ENCODE assay signal across 8 cellular contexts in the genomic region with DNA sequence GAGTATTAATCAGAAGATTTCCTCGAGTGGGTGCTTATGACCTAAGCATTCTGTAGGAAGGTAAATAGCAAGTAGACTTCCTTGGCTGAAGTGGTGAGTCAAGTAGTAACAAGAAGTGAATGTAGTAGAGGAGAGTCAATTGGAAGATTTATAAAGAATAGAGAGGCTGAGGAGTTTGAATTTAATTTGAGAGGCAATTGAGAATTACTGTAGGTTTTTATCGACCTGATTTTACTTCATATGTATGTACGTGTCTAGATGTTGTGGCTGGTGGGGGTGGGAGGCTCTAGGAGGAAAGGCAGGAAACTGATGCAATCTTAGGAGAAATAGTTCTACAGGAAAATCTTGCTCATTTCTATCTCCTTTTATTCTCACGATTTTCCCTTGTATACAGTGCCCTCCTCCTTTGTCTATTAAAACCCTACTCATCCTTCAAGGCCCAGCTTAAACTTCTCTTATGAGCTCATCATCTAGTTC. TPM values are rescaled to one million over a fixed set of nuclear protein-coding genes. Genes with fewer than 3 reads are reported as not detected.
DNase-seq lines count a peak whose midpoint lies in the region; ATAC-seq and TF ChIP-seq lines count a peak whose summit lies in the region.

No MANE protein-coding gene starts in this region.

- in situ Hi-C loops in GM13977 (cut with MboI; ENCODE audit: low pct_unique_long_range_greater_than_20kb, low sequenced_read_pairs, unreplicated experiment) = no loop called here

- TF ChIP-seq CTCF in foreskin keratinocyte (conservative IDR thresholded peaks at IDR 0.05) (no peak), vagina (IDR thresholded peaks at IDR 0.05) (no peak), GM13977 (IDR thresholded peaks at IDR 0.05; ENCODE audit: extremely low read depth, insufficient read depth, missing control alignments) (no peak)

- peak overlapping the region; percentile 11 to 65 for H3K27ac Mint-ChIP-seq in T-cell

- H3K27ac ChIP-seq in foreskin keratinocyte (peak overlapping the region; percentile 63), vagina (no peak overlapping the region)

- peak; percentile 22 for ATAC-seq in GM18499 (IDR thresholded peaks at IDR 0.05; ENCODE audit: insufficient read depth, unreplicated experiment)
- peak; percentile 22 for ATAC-seq in HG02852 (IDR thresholded peaks at IDR 0.05; ENCODE audit: unreplicated experiment)
- ATAC-seq in T-cell (replicated peaks in 1 of 4) = peak in 3 of 4 experiments; percentile 28 to 43 (median 41)
- ATAC-seq in foreskin keratinocyte = peak; percentile 59

- H3K27me3 Mint-ChIP-seq in T-cell = peaks cover 0 to 5% of the 10 kb centered on the region in 2 donors

- peaks cover 36% of the 10 kb centered on the region for H3K4me1 ChIP-seq in foreskin keratinocyte
- H3K4me1 ChIP-seq in vagina = peaks cover 54% of the 10 kb centered on the region

- no peak for TF ChIP-seq POLR2A in vagina (IDR thresholded peaks at IDR 0.05)

- H3K27me3 ChIP-seq in foreskin keratinocyte = no peaks in the 10 kb centered on the region
- no peaks in the 10 kb centered on the region for H3K27me3 ChIP-seq in vagina

- H3K9me3 Mint-ChIP-seq in T-cell = no peaks in the 10 kb centered on the region

- CTCF ChIA-PET in T-cell (lab: Charles Lee) = no interaction called here

- H3K4me3 Mint-ChIP-seq in T-cell = peak overlapping the region; percentile 54 to 97 (median 70)

- peaks cover 0 to 7% of the 10 kb centered on the region in 2 donors for H3K36me3 ChIP-seq in vagina

- H3K4me1 Mint-ChIP-seq in T-cell = peaks cover 44 to 72% (median 71%) of the 10 kb centered on the region in 3 donors

- intact Hi-C loops in vagina (cut with DNase I) = no loop called here

- DNase-seq in T-cell (no peak), foreskin keratinocyte (peak; percentile 31 to 54), DMS153 (lab: John Stamatoyannopoulos, UW) (no peak), vagina (ENCODE audit: extremely low spot score in 2 of 2) (no peak), UCSD-AML1 (lab: John Stamatoyannopoulos, UW; ENCODE audit: unreplicated experiment) (no peak), GM13977 (ENCODE audit: low spot score) (no peak)

- peaks cover 36% of the 10 kb centered on the region for H3K36me3 Mint-ChIP-seq in T-cell

- POLR2A ChIA-PET in T-cell (lab: Charles Lee) = interaction anchor here (0.6 to 1.1 kb wide), 4 partner anchors 8 to 22 kb away, joined by 3 to 8 read pairs (median 4); a partner anchor contains a TSS

- no peak overlapping the region for H3K4me3 ChIP-seq in vagina

- H3K9me3 ChIP-seq in vagina = no peaks in the 10 kb centered on the region

RNA-seq across cellular contexts. Expression of a gene that starts 8.7 kb away (rescaled TPM):
- total RNA-seq in T-cell (100 to 1,000 TPM; 438 to 548 (median 460) TPM), foreskin keratinocyte (42.1 and 46.8 TPM in 2 replicates), vagina (173 TPM)
- 9.8 and 10.3 TPM in 2 replicates for polyA plus RNA-seq in foreskin keratinocyte

RNA-seq across cellular contexts. Expression of a gene that starts 36.7 kb away (rescaled TPM):
- 1 to 10 TPM; 5.2 to 8.6 (median 5.6) TPM for total RNA-seq in T-cell
- 0.39 and 0.41 TPM in 2 replicates for total RNA-seq in foreskin keratinocyte
- polyA plus RNA-seq in foreskin keratinocyte = 0.26 and 0.34 TPM in 2 replicates
- 9.1 TPM for total RNA-seq in vagina

Comparison
In these comparisons a context has a peak if more than half of its experiments do, and no peak if none do; other contexts are left out.
1. DNase-seq: peak in foreskin keratinocyte (2 of 2); none in T-cell (0 of 34), DMS153 (single experiment), vagina (0 of 2), UCSD-AML1 (single experiment) and GM13977 (single experiment).
2. Peak in every context shown above with its lines, with median percentiles within 50 percentile points of each other: ATAC-seq.